ENCODE assay signal across 1 cellular context in genomic region chr2:85951351-85952067, GRCh38.
TF ChIP-seq lines count a peak whose summit lies in the region.

No MANE protein-coding gene starts in this region.

TF ChIP-seq in IMR-90, 13 proteins besides CTCF, POLR2A, EP300 and RAD21 (continued from another document):
- TF ChIP-seq CEBPB (IDR thresholded peaks at IDR 0.05; ENCODE audit: low read depth, low read length): peak; percentile 64; the same call in 1 of the 2 replicates
